Comparison of ENCODE assay signal across 8 cellular contexts in the genomic region with DNA sequence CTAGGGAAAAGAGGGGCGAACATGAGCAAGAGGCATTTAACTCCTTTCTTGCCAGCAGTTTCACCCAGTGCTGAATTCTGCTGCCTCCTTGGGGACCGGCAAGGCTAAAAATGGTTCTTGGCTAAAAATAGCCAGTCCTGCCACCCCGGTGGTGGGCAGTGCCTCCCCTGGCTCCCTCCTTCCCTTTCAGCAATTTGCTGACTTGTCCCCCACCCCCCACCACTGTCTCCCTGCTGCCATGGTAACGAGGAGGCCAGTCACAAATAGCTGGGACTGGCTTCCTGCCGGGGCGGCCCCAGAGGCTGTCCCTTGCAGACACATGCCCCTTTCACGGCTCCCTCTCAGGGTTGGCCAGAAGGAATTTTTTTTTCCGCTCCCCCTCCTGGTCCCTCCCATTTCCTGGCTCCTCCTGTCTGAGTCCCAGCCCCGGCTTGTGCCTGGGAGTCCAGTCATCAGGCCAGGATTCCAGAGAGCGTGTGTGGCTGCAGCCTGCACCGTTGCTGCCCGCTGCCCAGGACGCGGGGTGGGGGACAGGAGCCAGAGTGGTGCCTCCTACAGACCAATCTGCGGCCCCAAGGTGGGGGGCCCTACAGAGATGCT.
A peak's percentile ranks its signal among the peaks of the same experiment; 100 is the strongest.
DNase-seq lines count a peak whose midpoint lies in the region; ATAC-seq and TF ChIP-seq lines count a peak whose summit lies in the region.

No MANE protein-coding gene starts in this region.

- peaks cover 17% of the 10 kb centered on the region for H3K4me1 ChIP-seq in HUES48 (ENCODE audit: control insufficient read depth, insufficient read depth, low read length)

- H3K36me3 ChIP-seq in HUES48 (ENCODE audit: control insufficient read depth, insufficient read depth, low read length), result peaks cover 23% of the 10 kb centered on the region

- peak overlapping the region; percentile 79 for H3K27ac ChIP-seq in HUES48 (ENCODE audit: low read depth, low read length)

- H3K27ac Mint-ChIP-seq in activated B cell treated with CpG ODN at 0.5 μM for 24 hours (no peak overlapping the region), neural crest cell (ENCODE audit: unreplicated experiment) (peak overlapping the region; percentile 93)
- no peak overlapping the region for H3K27ac Mint-ChIP-seq in activated CD8-positive, alpha-beta T cell treated with anti-CD3 and anti-CD28 coated beads, Interleukin-2, amount 10 ng/mL, durations not matched to agents 7 days and 5 days

- H3K9me3 ChIP-seq in HUES48 (ENCODE audit: control insufficient read depth, insufficient read depth, low read length), result no peaks in the 10 kb centered on the region

- H3K4me3 ChIP-seq in HUES48 (ENCODE audit: low read depth, low read length), result peak overlapping the region; percentile 72

- H3K27me3 ChIP-seq in HUES48 (ENCODE audit: control insufficient read depth, insufficient read depth, low read length), result no peaks in the 10 kb centered on the region

- H3K9me3 Mint-ChIP-seq in activated B cell treated with CpG ODN at 0.5 μM for 24 hours (no peaks in the 10 kb centered on the region), neural crest cell (no peaks in the 10 kb centered on the region)
- no peaks in the 10 kb centered on the region for H3K9me3 Mint-ChIP-seq in activated CD8-positive, alpha-beta T cell treated with anti-CD3 and anti-CD28 coated beads, Interleukin-2, amount 10 ng/mL, durations not matched to agents 7 days and 5 days (ENCODE audit: insufficient read depth)

- no peaks in the 10 kb centered on the region for H3K27me3 Mint-ChIP-seq in activated B cell treated with CpG ODN at 0.5 μM for 24 hours
- H3K27me3 Mint-ChIP-seq in neural crest cell (ENCODE audit: low read depth), result no peaks in the 10 kb centered on the region
- no peaks in the 10 kb centered on the region for H3K27me3 Mint-ChIP-seq in activated CD8-positive, alpha-beta T cell treated with anti-CD3 and anti-CD28 coated beads, Interleukin-2, amount 10 ng/mL, durations not matched to agents 7 days and 5 days (ENCODE audit: low read depth)

- CTCF ChIA-PET in activated B cell treated with CpG ODN at 0.5 μM for 24 hours (lab: Charles Lee), result interaction anchor here (1.1 to 10.9 kb wide), 3 partner anchors 11 to 63 kb away, joined by 3 to 321 read pairs (median 3); no protein-coding TSS in a partner anchor
- CTCF ChIA-PET in activated CD8-positive, alpha-beta T cell treated with anti-CD3 and anti-CD28 coated beads, Interleukin-2, amount 10 ng/mL, durations not matched to agents 7 days and 5 days (lab: Charles Lee), result interaction anchor here (1.0 to 5.7 kb wide), 5 partner anchors 12 to 148 kb away, joined by 3 to 116 read pairs (median 19); no protein-coding TSS in a partner anchor

- peaks cover 40% of the 10 kb centered on the region for H3K36me3 Mint-ChIP-seq in activated B cell treated with CpG ODN at 0.5 μM for 24 hours (ENCODE audit: low read depth)
- H3K36me3 Mint-ChIP-seq in neural crest cell (ENCODE audit: low read depth), result peaks cover 4% of the 10 kb centered on the region
- peaks cover 38% of the 10 kb centered on the region for H3K36me3 Mint-ChIP-seq in activated CD8-positive, alpha-beta T cell treated with anti-CD3 and anti-CD28 coated beads, Interleukin-2, amount 10 ng/mL, durations not matched to agents 7 days and 5 days (ENCODE audit: low read depth)

- peaks cover 14% of the 10 kb centered on the region for H3K4me1 Mint-ChIP-seq in activated B cell treated with CpG ODN at 0.5 μM for 24 hours
- H3K4me1 Mint-ChIP-seq in neural crest cell, result peaks cover 54% of the 10 kb centered on the region
- H3K4me1 Mint-ChIP-seq in activated CD8-positive, alpha-beta T cell treated with anti-CD3 and anti-CD28 coated beads, Interleukin-2, amount 10 ng/mL, durations not matched to agents 7 days and 5 days (ENCODE audit: low read depth), result peaks cover 36% of the 10 kb centered on the region

- TF ChIP-seq CTCF in GM20000 (IDR thresholded peaks at IDR 0.05; ENCODE audit: extremely low read depth, missing control alignments) (no peak), activated B cell treated with CpG ODN at 0.5 μM for 24 hours (IDR thresholded peaks at IDR 0.05) (no peak), neural crest cell (conservative IDR thresholded peaks at IDR 0.05) (no peak)

- POLR2A ChIA-PET in activated B cell treated with CpG ODN at 0.5 μM for 24 hours (lab: Charles Lee), result no interaction called here
- POLR2A ChIA-PET in activated CD8-positive, alpha-beta T cell treated with anti-CD3 and anti-CD28 coated beads, Interleukin-2, amount 10 ng/mL, durations not matched to agents 7 days and 5 days (lab: Charles Lee), result interaction anchor here (1.3 kb wide), 1 partner anchor 12 kb away, joined by 8 read pairs; no protein-coding TSS in a partner anchor

- DNase-seq in COLO829 (ENCODE audit: low spot score) (peak; percentile 95), GM20000 (ENCODE audit: low spot score) (peak; percentile 61), activated B cell treated with CpG ODN at 0.5 μM for 24 hours (no peak), glomerular endothelial cell (ENCODE audit: extremely low read depth, low read depth, low spot score) (peak; percentile 94), neural crest cell (ENCODE audit: low read depth, low spot score) (peak; percentile 81), NCI-H2107 treated with DMSO at 0.1 percent for 48 hours (lab: John Stamatoyannopoulos, UW; ENCODE audit: unreplicated experiment) (no peak)
- no peak for DNase-seq in activated CD8-positive, alpha-beta T cell treated with anti-CD3 and anti-CD28 coated beads, Interleukin-2, amount 10 ng/mL, durations not matched to agents 7 days and 5 days

- ATAC-seq in activated B cell treated with CpG ODN at 0.5 μM for 24 hours (ENCODE audit: low read depth), result peak; percentile 40
- ATAC-seq in activated CD8-positive, alpha-beta T cell treated with anti-CD3 and anti-CD28 coated beads, Interleukin-2, amount 10 ng/mL, durations not matched to agents 7 days and 5 days, result no peak

- intact Hi-C loops in activated B cell treated with CpG ODN at 0.5 μM for 24 hours (cut with micrococcal nuclease), result loop anchor here (2.0 kb wide), 1 partner anchor 29 kb away; no protein-coding TSS in a partner anchor

- no peak overlapping the region for H3K4me3 Mint-ChIP-seq in activated B cell treated with CpG ODN at 0.5 μM for 24 hours
- H3K4me3 Mint-ChIP-seq in neural crest cell, result peak overlapping the region; percentile 92
- no peak overlapping the region for H3K4me3 Mint-ChIP-seq in activated CD8-positive, alpha-beta T cell treated with anti-CD3 and anti-CD28 coated beads, Interleukin-2, amount 10 ng/mL, durations not matched to agents 7 days and 5 days

- peak overlapping the region; percentile 71 for H3K9ac ChIP-seq in HUES48 (ENCODE audit: low read depth, low read length)

Comparison
In these comparisons a context has a peak if more than half of its experiments do, and no peak if none do; other contexts are left out.
1. DNase-seq: peak in COLO829 (single experiment), GM20000 (single experiment), glomerular endothelial cell (single experiment) and neural crest cell (single experiment); none in activated B cell treated with CpG ODN at 0.5 μM for 24 hours (single experiment), activated CD8-positive, alpha-beta T cell treated with anti-CD3 and anti-CD28 coated beads, Interleukin-2, amount 10 ng/mL, durations not matched to agents 7 days and 5 days (single experiment) and NCI-H2107 treated with DMSO at 0.1 percent for 48 hours (single experiment).